Comparison of ENCODE assay signal across 2 cellular contexts in genomic region chr7:132276986-132277716, GRCh38.
TF ChIP-seq lines count a peak whose summit lies in the region.

No MANE protein-coding gene starts in this region.

TF ChIP-seq in HEK293, 187 proteins besides CTCF, POLR2A, EP300 and RAD21 (continued from another document):
- 0 out of 2 replicates have a peak, but pooled peaks have one; percentile 24 for TF ChIP-seq ZNF24 (tag by site-specific recombination; IDR thresholded peaks at IDR 0.05)
- TF ChIP-seq, protein P1, sequence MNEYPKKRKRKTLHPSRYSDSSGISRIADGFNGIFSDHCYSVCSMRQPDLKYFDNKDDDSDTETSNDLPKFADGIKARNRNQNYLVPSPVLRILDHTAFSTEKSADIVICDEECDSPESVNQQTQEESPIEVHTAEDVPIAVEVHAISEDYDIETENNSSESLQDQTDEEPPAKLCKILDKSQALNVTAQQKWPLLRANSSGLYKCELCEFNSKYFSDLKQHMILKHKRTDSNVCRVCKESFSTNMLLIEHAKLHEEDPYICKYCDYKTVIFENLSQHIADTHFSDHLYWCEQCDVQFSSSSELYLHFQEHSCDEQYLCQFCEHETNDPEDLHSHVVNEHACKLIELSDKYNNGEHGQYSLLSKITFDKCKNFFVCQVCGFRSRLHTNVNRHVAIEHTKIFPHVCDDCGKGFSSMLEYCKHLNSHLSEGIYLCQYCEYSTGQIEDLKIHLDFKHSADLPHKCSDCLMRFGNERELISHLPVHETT (tag by site-specific recombination; IDR thresholded peaks at IDR 0.05), result 0 out of 2 replicates have a peak, but pooled peaks have one; percentile 27
TF ChIP-seq in HEK293: peak in this region for 8.

TF ChIP-seq in HepG2, 621 proteins besides CTCF, POLR2A, EP300 and RAD21 (continued from another document):
- no peak for TF ChIP-seq ZBTB46 (CRISPR knock-in tag; IDR thresholded peaks at IDR 0.05; ENCODE audit: borderline replicate concordance)
- no peak for TF ChIP-seq ZNF678 (CRISPR knock-in tag; IDR thresholded peaks at IDR 0.05)
- no peak for TF ChIP-seq ZNF556 (CRISPR knock-in tag; IDR thresholded peaks at IDR 0.05; ENCODE audit: borderline replicate concordance)
- TF ChIP-seq, protein P2, sequence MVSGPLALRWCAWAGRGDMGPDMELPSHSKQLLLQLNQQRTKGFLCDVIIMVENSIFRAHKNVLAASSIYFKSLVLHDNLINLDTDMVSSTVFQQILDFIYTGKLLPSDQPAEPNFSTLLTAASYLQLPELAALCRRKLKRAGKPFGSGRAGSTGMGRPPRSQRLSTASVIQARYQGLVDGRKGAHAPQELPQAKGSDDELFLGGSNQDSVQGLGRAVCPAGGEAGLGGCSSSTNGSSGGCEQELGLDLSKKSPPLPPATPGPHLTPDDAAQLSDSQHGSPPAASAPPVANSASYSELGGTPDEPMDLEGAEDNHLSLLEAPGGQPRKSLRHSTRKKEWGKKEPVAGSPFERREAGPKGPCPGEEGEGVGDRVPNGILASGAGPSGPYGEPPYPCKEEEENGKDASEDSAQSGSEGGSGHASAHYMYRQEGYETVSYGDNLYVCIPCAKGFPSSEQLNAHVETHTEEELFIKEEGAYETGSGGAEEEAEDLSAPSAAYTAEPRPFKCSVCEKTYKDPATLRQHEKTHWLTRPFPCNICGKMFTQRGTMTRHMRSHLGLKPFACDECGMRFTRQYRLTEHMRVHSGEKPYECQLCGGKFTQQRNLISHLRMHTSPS (CRISPR knock-in tag; IDR thresholded peaks at IDR 0.05; ENCODE audit: low read depth), result no peak
- no peak for TF ChIP-seq NFYC (CRISPR knock-in tag; IDR thresholded peaks at IDR 0.05)
TF ChIP-seq in HepG2: peak in this region for 0.
